37 cellular contexts compared by ENCODE assay signal in the genomic region with DNA sequence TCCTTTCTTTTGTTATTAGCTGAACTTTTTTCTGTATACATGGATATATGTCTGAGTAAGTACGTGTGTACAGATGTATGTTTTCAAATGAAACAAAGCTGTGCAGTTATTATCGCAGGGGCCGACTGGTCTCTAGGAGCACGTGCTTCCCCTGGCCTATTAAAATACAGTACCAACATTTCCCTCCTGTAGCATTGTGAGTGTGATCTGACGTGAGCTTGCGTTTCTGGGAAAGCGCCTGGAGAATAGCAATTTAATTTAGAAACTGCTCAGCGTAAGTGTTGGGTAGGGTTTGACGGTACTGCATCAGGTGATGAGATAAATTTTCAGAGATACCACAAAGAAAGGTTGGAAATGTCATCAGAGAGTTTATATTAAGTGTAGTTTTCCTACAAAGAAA.
"Had no signal": no experiment of that assay in that cellular context is flagged by ENCODE, and none has a peak within 500 bp of the region (broad histone marks: within the 10 kb centered on the region; RNA-seq: fewer than 3 reads in every experiment).

No MANE protein-coding gene starts in this region.

- H3K27ac ChIP-seq: adrenal gland, Peyer's patch, SJSA1, WERI-Rb-1 had no signal

- H3K36me3 ChIP-seq: adrenal gland, MG63, Peyer's patch, SJSA1, WERI-Rb-1 had no signal

- H3K27me3 ChIP-seq: adrenal gland, Peyer's patch had no signal

- H3K4me1 ChIP-seq: adrenal gland, Peyer's patch, SJSA1 had no signal

- DNase-seq: activated CD4-positive, alpha-beta T cell treated with anti-CD3 and anti-CD28 coated beads for 1 hour; activated CD4-positive, alpha-beta T cell treated with anti-CD3 and anti-CD28 coated beads, Interleukin-2, amount 10 ng/mL, durations not matched to agents 24 days and 14 days; activated CD4-positive, alpha-beta T cell treated with anti-CD3 and anti-CD28 coated beads, Interleukin-2, amount 50 U/mL, for 4 hours; activated CD4-positive, CD25-positive, alpha-beta regulatory T cell; activated CD8-positive, alpha-beta memory T cell treated with anti-CD3 and anti-CD28 coated beads, Interleukin-2, amount 50 U/mL, for 4 hours; activated CD8-positive, alpha-beta T cell treated with anti-CD3 and anti-CD28 coated beads, Interleukin-2, amount 10 ng/mL, durations not matched to agents 7 days and 5 days; activated gamma-delta T cell treated with Interleukin-2 at 50 U/mL for 16 hours; activated naive CD4-positive, alpha-beta T cell treated with anti-CD3 and anti-CD28 coated beads for 36 hours; activated T-cell treated with anti-CD3 and anti-CD28 coated beads for 4 hours; activated T-cell treated with anti-CD3 and anti-CD28 coated beads, Interleukin-2, amount 50 U/mL, for 4 hours; adrenal gland; anterior cingulate cortex; caudate nucleus; Kasumi-1; KG1; MG63; MV-4-11; NCI-H1092; NCI-H1436 treated with DMSO at 0.1 percent for 48 hours; NCI-H1694 treated with DMSO at 0.1 percent for 48 hours; NCI-H2029; NCI-H345; NCI-H524 treated with DMSO at 0.1 percent for 48 hours; PC-3; Peyer's patch; RPMI8226; SHP77 treated with DMSO at 0.1 percent for 48 hours; T-cell; T-helper 17 cell; T-helper 9 cell; WERI-Rb-1 had no signal

- ATAC-seq: activated CD8-positive, alpha-beta T cell treated with anti-CD3 and anti-CD28 coated beads, Interleukin-2, amount 10 ng/mL, durations not matched to agents 7 days and 5 days; activated naive CD4-positive, alpha-beta T cell treated with anti-CD3 and anti-CD28 coated beads, Interleukin-2, amount 50 U/mL, for 72 hours; activated T-cell treated with anti-CD3 and anti-CD28 coated beads, Interleukin-2, amount 50 U/mL, for 4 hours; PC-3; SK-N-SH treated with all-trans-retinoic acid at 6 μM for 48 hours; T-cell; T-helper 17 cell had no signal

- H3K27ac Mint-ChIP-seq: activated CD4-positive, alpha-beta T cell treated with anti-CD3 and anti-CD28 coated beads, Interleukin-2, amount 10 ng/mL, durations not matched to agents 24 days and 14 days; activated CD8-positive, alpha-beta T cell treated with anti-CD3 and anti-CD28 coated beads, Interleukin-2, amount 10 ng/mL, durations not matched to agents 7 days and 5 days; activated naive CD4-positive, alpha-beta T cell treated with anti-CD3 and anti-CD28 coated beads for 36 hours; activated naive CD4-positive, alpha-beta T cell treated with anti-CD3 and anti-CD28 coated beads, Interleukin-2, amount 50 U/mL, for 72 hours; activated T-helper 1 cell treated with anti-CD3 and anti-CD28 coated beads, Interleukin-12 subunit alpha, Interleukin-12 subunit beta, Interleukin-2, Interleukin-4 antibody, amounts not matched to agents 30 ng/mL and 10 ng/mL and 1 ng/mL, durations not matched to agents 14 hours and 24 hours and 36 hours; brain; T-cell; T-helper 17 cell had no signal

- H3K9me3 Mint-ChIP-seq: activated CD4-positive, alpha-beta T cell treated with anti-CD3 and anti-CD28 coated beads, Interleukin-2, amount 10 ng/mL, durations not matched to agents 24 days and 14 days; activated naive CD4-positive, alpha-beta T cell treated with anti-CD3 and anti-CD28 coated beads for 36 hours; activated naive CD4-positive, alpha-beta T cell treated with anti-CD3 and anti-CD28 coated beads, Interleukin-2, amount 50 U/mL, for 72 hours; activated T-cell treated with anti-CD3 and anti-CD28 coated beads, Interleukin-2, amount 50 U/mL, for 4 hours; activated T-helper 1 cell treated with anti-CD3 and anti-CD28 coated beads, Interleukin-12 subunit alpha, Interleukin-12 subunit beta, Interleukin-2, Interleukin-4 antibody, amounts not matched to agents 30 ng/mL and 10 ng/mL and 1 ng/mL, durations not matched to agents 14 hours and 24 hours and 36 hours; brain; T-cell had no signal

- H3K4me3 Mint-ChIP-seq: activated CD4-positive, alpha-beta T cell treated with anti-CD3 and anti-CD28 coated beads, Interleukin-2, amount 10 ng/mL, durations not matched to agents 24 days and 14 days; activated CD8-positive, alpha-beta T cell treated with anti-CD3 and anti-CD28 coated beads, Interleukin-2, amount 10 ng/mL, durations not matched to agents 7 days and 5 days; activated naive CD4-positive, alpha-beta T cell treated with anti-CD3 and anti-CD28 coated beads for 36 hours; activated T-cell treated with anti-CD3 and anti-CD28 coated beads, Interleukin-2, amount 50 U/mL, for 4 hours; activated T-helper 1 cell treated with anti-CD3 and anti-CD28 coated beads, Interleukin-12 subunit alpha, Interleukin-12 subunit beta, Interleukin-2, Interleukin-4 antibody, amounts not matched to agents 30 ng/mL and 10 ng/mL and 1 ng/mL, durations not matched to agents 14 hours and 24 hours and 36 hours; brain; T-cell; T-helper 17 cell had no signal

- H3K36me3 Mint-ChIP-seq: activated naive CD4-positive, alpha-beta T cell treated with anti-CD3 and anti-CD28 coated beads, Interleukin-2, amount 50 U/mL, for 72 hours; brain; T-cell had no signal

- FAIRE-seq: bronchial epithelial cell had no signal

- H3K4me3 ChIP-seq: adrenal gland, MG63, Peyer's patch, SJSA1 had no signal

- H3K4me1 Mint-ChIP-seq: activated CD4-positive, alpha-beta T cell treated with anti-CD3 and anti-CD28 coated beads, Interleukin-2, amount 10 ng/mL, durations not matched to agents 24 days and 14 days; T-cell had no signal
